Comparison of ENCODE assay signal across 8 cellular contexts in the genomic region with DNA sequence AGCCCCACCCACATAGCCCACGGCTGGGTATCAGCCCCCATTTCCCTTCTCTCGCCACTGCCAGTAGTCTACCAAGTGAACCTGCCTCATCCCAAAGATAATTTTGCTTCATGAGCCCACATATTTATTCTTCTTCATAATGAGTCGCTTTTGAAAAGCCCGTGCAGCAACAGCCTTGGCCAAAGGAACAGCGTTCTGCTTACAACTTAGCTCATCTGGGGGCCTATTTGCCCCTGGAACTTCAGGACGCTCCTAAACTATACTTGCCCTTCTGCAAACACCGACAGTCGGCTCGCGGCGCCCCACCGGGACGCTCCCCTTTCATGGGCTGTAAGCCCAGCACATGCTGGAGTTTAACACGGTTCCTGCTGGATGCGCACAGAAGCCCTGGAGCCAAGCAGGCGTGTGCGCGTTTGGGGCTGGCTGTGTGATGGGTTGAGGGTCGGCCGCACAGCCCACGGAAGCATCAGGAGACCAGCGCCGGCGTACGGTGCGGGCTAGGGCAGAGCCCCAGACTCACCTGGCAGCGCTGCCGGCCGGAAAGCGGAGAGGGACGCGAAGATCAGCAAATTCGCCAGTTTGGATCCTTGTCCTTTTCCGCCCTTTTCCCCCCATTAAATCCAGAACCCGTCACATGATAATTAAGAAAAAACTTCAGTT. TPM values are rescaled to one million over a fixed set of nuclear protein-coding genes. Genes with fewer than 3 reads are reported as not detected.
DNase-seq lines count a peak whose midpoint lies in the region; ATAC-seq, FAIRE-seq and TF ChIP-seq lines count a peak whose summit lies in the region.

No MANE protein-coding gene starts in this region.

- H3K27ac ChIP-seq in GM12878 (ENCODE audit: control insufficient read depth, insufficient read depth) (peak overlapping the region; percentile 86), kidney (ENCODE audit: low read depth in 2 of 2, low read length in 2 of 2) (peak overlapping the region; percentile 94), stomach (peak overlapping the region; percentile 89 to 94 (median 92))

- in situ Hi-C loops in GM12878 (cut with MboI): no loop called here

- RAD21 ChIA-PET in GM12878 (lab: Charles Lee; ENCODE audit: unreplicated experiment): interaction anchor here (0.6 to 1.2 kb wide), 5 partner anchors 37 to 140 kb away, joined by 3 to 5 read pairs (median 3); no protein-coding TSS in a partner anchor

- H4K20me1 ChIP-seq in GM12878 (ENCODE audit: control insufficient read depth, insufficient read depth): no peaks in the 10 kb centered on the region

- no peak for TF ChIP-seq CTCF in GM12878 (IDR thresholded peaks at IDR 0.05 in 2 of 3, conservative IDR thresholded peaks at IDR 0.05 in 1 of 3; ENCODE audit: control insufficient read depth in 2 of 3, extremely low read depth in 1 of 3, insufficient read depth in 1 of 3, low read depth in 3 of 3, low read length in 3 of 3)
- TF ChIP-seq CTCF in kidney (IDR thresholded peaks at IDR 0.05; ENCODE audit: borderline replicate concordance, extremely low read depth, insufficient read depth): no peak
- no peak for TF ChIP-seq CTCF in stomach (IDR thresholded peaks at IDR 0.05)

- TSS peak; percentile 93 for BruUV-seq in GM12878 (replicated peaks; lab: Mats Ljungman, UMichigan)

- CTCF ChIA-PET in GM12878 (lab: Yijun Ruan, JAX): interaction anchor here (0.6 to 2.2 kb wide), 7 partner anchors 19 to 234 kb away, joined by 3 to 11 read pairs (median 4); no protein-coding TSS in a partner anchor

- SMC1A ChIA-PET in GM12878 (lab: Charles Lee; ENCODE audit: uncharacterized antibody, unreplicated experiment): interaction anchor here (0.6 to 2.0 kb wide), 6 partner anchors 10 to 242 kb away, joined by 3 to 5 read pairs (median 4); no protein-coding TSS in a partner anchor

- TF ChIP-seq RAD21 in GM12878 (IDR thresholded peaks at IDR 0.05; ENCODE audit: insufficient read depth, low read depth, low read length): no peak

- ATAC-seq in GM18499 (IDR thresholded peaks at IDR 0.05; ENCODE audit: insufficient read depth, unreplicated experiment) (peak; percentile 7), GM21529 (IDR thresholded peaks at IDR 0.05; ENCODE audit: unreplicated experiment) (peak; percentile 21), GM12878 (peak; percentile 48)

- FAIRE-seq in GM12878 (lab: Jason Lieb, UNC) (no peak), kidney (lab: Jason Lieb, UNC) (no peak)

- H3K4me1 ChIP-seq in GM12878 (ENCODE audit: control insufficient read depth, insufficient read depth, low read length) (peaks cover 11% of the 10 kb centered on the region), kidney (ENCODE audit: control insufficient read depth in 1 of 2, insufficient read depth in 1 of 2, low read depth in 1 of 2, low read length in 2 of 2) (peaks cover 3 to 16% of the 10 kb centered on the region in 2 donors), stomach (peaks cover 13 to 51% (median 35%) of the 10 kb centered on the region in 4 donors)

- peak overlapping the region; percentile 86 for H3K9ac ChIP-seq in GM12878 (ENCODE audit: control insufficient read depth, insufficient read depth, low read length)
- H3K9ac ChIP-seq in kidney (ENCODE audit: low read length in 2 of 2): peak overlapping the region; percentile 94

- intact Hi-C loops in GM12878 (cut with micrococcal nuclease; ENCODE audit: unreplicated experiment): loop anchor here (2.0 kb wide), 2 partner anchors 101 to 109 kb away; partner anchors contain the start of gene RSBN1L
- intact Hi-C loops in kidney (cut with DNase I): no loop called here
- intact Hi-C loops in stomach (cut with DNase I; ENCODE audit: low total_unique reads): no loop called here

- H3K27me3 ChIP-seq in GM12878 (replicated peaks in 1 of 2; ENCODE audit: control insufficient read depth in 2 of 2, insufficient read depth in 2 of 2, low read length in 1 of 2) (no peaks in the 10 kb centered on the region), stomach (no peaks in the 10 kb centered on the region)

- peak overlapping the region; percentile 81 for H2AFZ ChIP-seq in GM12878 (ENCODE audit: control insufficient read depth, low read depth, low read length)

- H3K9me3 ChIP-seq in GM12878 (replicated peaks; ENCODE audit: control insufficient read depth, insufficient read depth, low read length): no peaks in the 10 kb centered on the region
- no peaks in the 10 kb centered on the region for H3K9me3 ChIP-seq in kidney (ENCODE audit: control insufficient read depth in 1 of 2, low read length in 2 of 2)
- no peaks in the 10 kb centered on the region for H3K9me3 ChIP-seq in stomach

- DNase-seq in HPDE6-E6E7 (ENCODE audit: extremely low spot score) (peak; percentile 22), GM12878 (ENCODE audit: low read depth, low spot score) (no peak), kidney (peak; percentile 89), stomach (peak; percentile 39), SKM-1 (lab: John Stamatoyannopoulos, UW; ENCODE audit: unreplicated experiment) (no peak), NCI-H146 treated with DMSO at 0.1 percent for 48 hours (lab: John Stamatoyannopoulos, UW; ENCODE audit: unreplicated experiment) (no peak)

- peaks cover 79% of the 10 kb centered on the region for H3K79me2 ChIP-seq in GM12878 (ENCODE audit: control insufficient read depth, insufficient read depth, low read length)

- 0 out of 4 replicates have a peak, but pooled peaks of 1 of the 2 experiments have one; percentile 41 for TF ChIP-seq EP300 in GM12878 (IDR thresholded peaks at IDR 0.05; ENCODE audit: borderline replicate concordance in 1 of 2, control insufficient read depth in 1 of 2, low read depth in 2 of 2, low read length in 2 of 2)
- TF ChIP-seq EP300 in stomach (IDR thresholded peaks at IDR 0.05): no peak

- peaks cover 0 to 13% of the 10 kb centered on the region in 2 experiments; a peak in 2 of 4 replicates for H3K36me3 ChIP-seq in GM12878 (ENCODE audit: control insufficient read depth in 2 of 2, insufficient read depth in 2 of 2, low read length in 1 of 2)
- no peaks in the 10 kb centered on the region for H3K36me3 ChIP-seq in kidney (ENCODE audit: control insufficient read depth in 1 of 2, insufficient read depth in 2 of 2, low read length in 2 of 2)
- peaks cover 3 to 15% (median 10%) of the 10 kb centered on the region in 4 donors for H3K36me3 ChIP-seq in stomach

- H3K4me2 ChIP-seq in GM12878 (ENCODE audit: control insufficient read depth, insufficient read depth): peak overlapping the region; percentile 70

- TF ChIP-seq POLR2A in GM12878 (IDR thresholded peaks at IDR 0.05; ENCODE audit: low read depth, low read length) (peak; percentile 54), stomach (IDR thresholded peaks at IDR 0.05) (no peak)

- POLR2A ChIA-PET in GM12878 (lab: Charles Lee): interaction anchor here (0.6 to 2.0 kb wide), 5 partner anchors 9 to 552 kb away, joined by 3 to 5 read pairs (median 4); partner anchors contain the start of gene RSBN1L

- peak overlapping the region; percentile 85 for H3K4me3 ChIP-seq in GM12878
- H3K4me3 ChIP-seq in kidney (ENCODE audit: low read length in 2 of 2): peak overlapping the region; percentile 87 to 94
- peak overlapping the region; percentile 86 to 96 (median 89) for H3K4me3 ChIP-seq in stomach

- whole genome bisulfite sequencing in GM12878 (ENCODE audit: insufficient coverage, insufficient replicate concordance, low lambda C conversion rate, missing lambda C conversion rate): under 1% methylated on average over 35 of the region's 35 CpGs
- WGBS in stomach, 5 donors: 0 to 1% (median 0%) methylated on average over 34 to 35 of the region's 35 CpGs

RNA-seq across cellular contexts. Expression of gene TMEM60, which starts 0.4 kb away (rescaled TPM):
- total RNA-seq in GM12878 (2013; cell fraction: nucleolus; rRNA removed): 7.0 and 7.6 TPM in 2 replicates
- total RNA-seq in GM12878 (2014; rRNA removed): 15.5 and 21.0 TPM in 2 replicates
- 20.1 and 21.3 TPM in 2 replicates for total RNA-seq in GM12878 (2014; rRNA removed; fragmentation: Illumina TruSeq; extraction: Trizol)
- 12.8 and 13.2 TPM in 2 replicates for total RNA-seq in GM12878 (2021)
- polyA plus RNA-seq in GM12878 (2011; ENCODE audit: low read depth): 10.9 TPM
- polyA plus RNA-seq in GM12878 (2011; rRNA removed): 36.3 and 48.0 TPM in 2 replicates
- polyA plus RNA-seq in GM12878 (2011; cell fraction: cytosol; rRNA removed): 12.2 and 14.0 TPM in 2 replicates
- 9.8 and 12.7 TPM in 2 replicates for polyA plus RNA-seq in GM12878 (2011; cell fraction: nucleus; rRNA removed)
- polyA plus RNA-seq in GM12878 (2012): 17.0 and 20.6 TPM in 2 replicates
- 20.9 and 24.3 TPM in 2 replicates for polyA plus RNA-seq in GM12878 (2014; fragmentation: Illumina TruSeq; extraction: Trizol)
- 10 to 100 TPM; 75.6 to 94.2 TPM for polyA plus RNA-seq in GM12878 (2014; fragmentation: Nextera tagmentation; extraction: Ambion mirVana)
- 18.8 and 25.7 TPM in 2 replicates for polyA plus RNA-seq in GM12878 (2014; rRNA removed)
- 10 to 100 TPM; 34.8 to 36.0 TPM for polyA plus RNA-seq in GM12878 (2016; fragmentation: Nextera tagmentation; extraction: Ambion mirVana)
- polyA minus RNA-seq in GM12878 (2011; rRNA and poly(A)+ RNA removed): 11.5 and 11.6 TPM in 2 replicates
- polyA minus RNA-seq in GM12878 (2011; cell fraction: cytosol; rRNA and poly(A)+ RNA removed): 3.1 and 6.0 TPM in 2 replicates
- polyA minus RNA-seq in GM12878 (2011; cell fraction: nucleus; rRNA and poly(A)+ RNA removed): 3.4 and 4.4 TPM in 2 replicates
- total RNA-seq in kidney: 11.9 TPM
- 32.4 TPM for polyA plus RNA-seq in kidney (ENCODE audit: insufficient read depth, low read depth, low replicate concordance)
- 10 to 100 TPM in 2 of 5 donors, 1 to 10 TPM in 1, not detected in 2; 8.8 to 14.6 (median 12.1) TPM for total RNA-seq in stomach
- polyA plus RNA-seq in stomach: 10 to 100 TPM; 14.5 to 18.2 (median 16.7) TPM

RNA-seq across cellular contexts. Expression of gene PHTF2, which starts 0.7 kb away (rescaled TPM):
- 98.2 and 101 TPM in 2 replicates for total RNA-seq in GM12878 (2013; cell fraction: nucleolus; rRNA removed)
- 29.2 and 35.3 TPM in 2 replicates for total RNA-seq in GM12878 (2014; rRNA removed)
- 35.1 and 35.7 TPM in 2 replicates for total RNA-seq in GM12878 (2014; rRNA removed; fragmentation: Illumina TruSeq; extraction: Trizol)
- 30.4 and 33.6 TPM in 2 replicates for total RNA-seq in GM12878 (2021)
- 9.0 TPM for polyA plus RNA-seq in GM12878 (2011; ENCODE audit: low read depth)
- polyA plus RNA-seq in GM12878 (2011; rRNA removed): 41.8 and 69.0 TPM in 2 replicates
- polyA plus RNA-seq in GM12878 (2011; cell fraction: cytosol; rRNA removed): 12.3 and 15.8 TPM in 2 replicates
- 32.1 and 34.3 TPM in 2 replicates for polyA plus RNA-seq in GM12878 (2011; cell fraction: nucleus; rRNA removed)
- 17.4 and 21.1 TPM in 2 replicates for polyA plus RNA-seq in GM12878 (2012)
- 40.3 and 50.4 TPM in 2 replicates for polyA plus RNA-seq in GM12878 (2014; fragmentation: Illumina TruSeq; extraction: Trizol)
- polyA plus RNA-seq in GM12878 (2014; fragmentation: Nextera tagmentation; extraction: Ambion mirVana): 10 to 100 TPM; 12.9 to 14.1 TPM
- polyA plus RNA-seq in GM12878 (2014; rRNA removed): 22.0 and 23.8 TPM in 2 replicates
- 10 to 100 TPM; 21.0 to 24.7 TPM for polyA plus RNA-seq in GM12878 (2016; fragmentation: Nextera tagmentation; extraction: Ambion mirVana)
- polyA minus RNA-seq in GM12878 (2011; rRNA and poly(A)+ RNA removed): 32.5 and 41.2 TPM in 2 replicates
- 12.6 and 13.6 TPM in 2 replicates for polyA minus RNA-seq in GM12878 (2011; cell fraction: cytosol; rRNA and poly(A)+ RNA removed)
- 29.0 and 31.5 TPM in 2 replicates for polyA minus RNA-seq in GM12878 (2011; cell fraction: nucleus; rRNA and poly(A)+ RNA removed)
- total RNA-seq in kidney: 13.8 TPM
- polyA plus RNA-seq in kidney (ENCODE audit: insufficient read depth, low read depth, low replicate concordance): 6.0 TPM
- 10 to 100 TPM in 4 of 5 donors, 1 to 10 TPM in 1; 4.6 to 42.9 (median 26.8) TPM for total RNA-seq in stomach
- 1 to 10 TPM; 2.0 to 4.5 (median 2.0) TPM for polyA plus RNA-seq in stomach

Comparison
In these comparisons a context has a peak if more than half of its experiments do, and no peak if none do; other contexts are left out.
1. DNase-seq: peak in HPDE6-E6E7 (single experiment), kidney (single experiment) and stomach (single experiment); none in GM12878 (single experiment), SKM-1 (single experiment) and NCI-H146 treated with DMSO at 0.1 percent for 48 hours (single experiment).
2. Peak in every context shown above with its lines, with median percentiles within 50 percentile points of each other: ATAC-seq, H3K27ac ChIP-seq and H3K4me3 ChIP-seq.